In the genomic region with DNA sequence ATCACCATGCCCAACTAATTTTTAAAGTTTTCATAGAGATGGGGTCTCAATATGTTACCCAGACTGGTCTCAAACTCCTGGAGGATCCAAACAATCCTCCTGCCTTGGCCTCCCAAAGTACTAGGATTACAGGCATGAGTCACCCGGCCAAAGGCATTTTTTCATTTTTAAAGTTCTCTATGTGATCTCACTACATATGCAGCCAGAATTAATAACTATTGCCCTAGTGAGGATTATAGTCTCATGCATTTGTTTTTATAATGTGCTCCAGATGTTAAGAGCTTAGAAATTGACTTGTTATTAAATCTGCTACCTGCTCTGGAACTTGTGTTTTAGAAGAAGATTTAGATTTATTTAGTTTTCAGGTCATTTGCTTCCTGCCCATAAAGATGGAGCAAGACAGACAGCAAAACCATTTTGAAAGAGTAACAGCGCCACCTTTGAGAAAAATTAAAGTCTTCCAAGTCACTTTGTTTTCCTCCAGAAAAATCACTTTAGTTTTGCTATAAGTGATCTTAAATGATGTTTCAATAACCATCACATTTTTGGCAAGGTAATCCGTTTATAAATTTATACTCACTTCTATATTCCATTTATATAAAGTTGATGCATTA, we compare ENCODE assay signal across 13 cellular contexts.
DNase-seq lines count a peak whose midpoint lies in the region; ATAC-seq and TF ChIP-seq lines count a peak whose summit lies in the region.
"Had no signal": no experiment of that assay in that cellular context is flagged by ENCODE, and none has a peak within 500 bp of the region (broad histone marks: within the 10 kb centered on the region; RNA-seq: fewer than 3 reads in every experiment).

No MANE protein-coding gene starts in this region.

- H3K4me1 Mint-ChIP-seq in glutamatergic neuron (ENCODE audit: low read depth, unreplicated experiment), result no peaks in the 10 kb centered on the region
- H3K4me1 Mint-ChIP-seq: activated naive CD8-positive, alpha-beta T cell treated with anti-CD3 and anti-CD28 coated beads, Interleukin-2, amount 10 ng/mL, durations not matched to agents 7 days and 5 days; nephron; stimulated activated memory B cell treated with anti-CD40 and anti-IgM and Interleukin-4, amounts not matched to agents 10 μg/mL and 1 μg/mL and 100 μg/mL, for 72 hours had no signal

- no peaks in the 10 kb centered on the region for H3F3A ChIP-seq in MM.1S (ENCODE audit: insufficient read depth, low read length)

- in situ Hi-C loops in astrocyte of the spinal cord (cut with HindIII; ENCODE audit: low sequenced_read_pairs), result no loop called here

- H3K4me2 ChIP-seq in MM.1S (ENCODE audit: low read depth, low read length), result no peak overlapping the region

- H3K27me3 Mint-ChIP-seq in glutamatergic neuron (ENCODE audit: unreplicated experiment), result no peaks in the 10 kb centered on the region
- H3K27me3 Mint-ChIP-seq: activated naive CD8-positive, alpha-beta T cell treated with anti-CD3 and anti-CD28 coated beads, Interleukin-2, amount 10 ng/mL, durations not matched to agents 7 days and 5 days; stimulated activated memory B cell treated with anti-CD40 and anti-IgM and Interleukin-4, amounts not matched to agents 10 μg/mL and 1 μg/mL and 100 μg/mL, for 72 hours had no signal

- no peaks in the 10 kb centered on the region for H4K20me1 ChIP-seq in MM.1S (ENCODE audit: insufficient read depth, low read length)

- H3K27ac ChIP-seq in MM.1S (ENCODE audit: low read length) (no peak overlapping the region), left lung (no peak overlapping the region)

- no peaks in the 10 kb centered on the region for H3K36me3 Mint-ChIP-seq in glutamatergic neuron (ENCODE audit: unreplicated experiment)
- H3K36me3 Mint-ChIP-seq: activated naive CD8-positive, alpha-beta T cell treated with anti-CD3 and anti-CD28 coated beads, Interleukin-2, amount 10 ng/mL, durations not matched to agents 7 days and 5 days had no signal

- no peaks in the 10 kb centered on the region for H3K9me3 Mint-ChIP-seq in glutamatergic neuron (ENCODE audit: unreplicated experiment)
- H3K9me3 Mint-ChIP-seq: activated naive CD8-positive, alpha-beta T cell treated with anti-CD3 and anti-CD28 coated beads, Interleukin-2, amount 10 ng/mL, durations not matched to agents 7 days and 5 days; nephron; stimulated activated memory B cell treated with anti-CD40 and anti-IgM and Interleukin-4, amounts not matched to agents 10 μg/mL and 1 μg/mL and 100 μg/mL, for 72 hours had no signal

- H2AFZ ChIP-seq in MM.1S (ENCODE audit: low read length), result no peak overlapping the region

- DNase-seq in SIG-M5 treated with dmso at 0.1 percent for 504 hours (lab: John Stamatoyannopoulos, UW; ENCODE audit: unreplicated experiment) (peak; percentile 69), SIG-M5 (lab: John Stamatoyannopoulos, UW) (no peak), MM.1S (peak; percentile 32), astrocyte of the spinal cord (ENCODE audit: low read depth, low spot score) (peak; percentile 9), stromal cell of bone marrow (ENCODE audit: low read depth) (peak; percentile 8), left lung (no peak), SHP77 treated with DMSO at 0.1 percent for 48 hours (lab: John Stamatoyannopoulos, UW) (no peak), glutamatergic neuron (no peak)
- DNase-seq: activated naive CD8-positive, alpha-beta T cell treated with anti-CD3 and anti-CD28 coated beads, Interleukin-2, amount 10 ng/mL, durations not matched to agents 7 days and 5 days; effector memory CD4-positive, alpha-beta T cell; stimulated activated CD4-positive, alpha-beta T cell treated with anti-CD3 and anti-CD28 coated beads, Interleukin-15, amount 100 ng/mL, for 24 hours had no signal

- no peaks in the 10 kb centered on the region for H3K9me2 ChIP-seq in MM.1S (replicated peaks; ENCODE audit: insufficient read depth, low read length)

- TF ChIP-seq CTCF in MM.1S (IDR thresholded peaks at IDR 0.05; ENCODE audit: low read length), result no peak
- no peak for TF ChIP-seq CTCF in astrocyte of the spinal cord (IDR thresholded peaks at IDR 0.05; ENCODE audit: low read depth, low read length)
- no peak for TF ChIP-seq CTCF in left lung (IDR thresholded peaks at IDR 0.05)
- TF ChIP-seq CTCF in glutamatergic neuron (IDR thresholded peaks at IDR 0.05; ENCODE audit: partially characterized antibody, unreplicated experiment), result no peak

- no peaks in the 10 kb centered on the region for H3K4me1 ChIP-seq in MM.1S (ENCODE audit: low read length)
- H3K4me1 ChIP-seq in left lung, result no peaks in the 10 kb centered on the region

- no peak overlapping the region for H3K9ac ChIP-seq in MM.1S (ENCODE audit: low read length)

- no peaks in the 10 kb centered on the region for H3K79me2 ChIP-seq in MM.1S (ENCODE audit: low read length)

- H3K27me3 ChIP-seq in MM.1S (replicated peaks; ENCODE audit: insufficient read depth, low read length), result no peaks in the 10 kb centered on the region
- H3K27me3 ChIP-seq in left lung, result no peaks in the 10 kb centered on the region

- H3K27ac Mint-ChIP-seq in glutamatergic neuron (ENCODE audit: unreplicated experiment), result no peak overlapping the region
- H3K27ac Mint-ChIP-seq: activated naive CD8-positive, alpha-beta T cell treated with anti-CD3 and anti-CD28 coated beads, Interleukin-2, amount 10 ng/mL, durations not matched to agents 7 days and 5 days; nephron; stimulated activated memory B cell treated with anti-CD40 and anti-IgM and Interleukin-4, amounts not matched to agents 10 μg/mL and 1 μg/mL and 100 μg/mL, for 72 hours had no signal

- intact Hi-C loops in left lung (cut with DNase I), result no loop called here

- H3K9me3 ChIP-seq in MM.1S (replicated peaks; ENCODE audit: insufficient read depth, low read length), result no peaks in the 10 kb centered on the region
- no peaks in the 10 kb centered on the region for H3K9me3 ChIP-seq in left lung

- no peaks in the 10 kb centered on the region for H3K36me3 ChIP-seq in MM.1S (replicated peaks; ENCODE audit: insufficient read depth, low read length)
- peaks cover 0 to 36% of the 10 kb centered on the region in 2 donors for H3K36me3 ChIP-seq in left lung

- no peak for ATAC-seq in left lung
- ATAC-seq: stimulated activated memory B cell treated with anti-CD40 and anti-IgM and Interleukin-4, amounts not matched to agents 10 μg/mL and 1 μg/mL and 100 μg/mL, for 72 hours had no signal

- H3K4me3 ChIP-seq in MM.1S (ENCODE audit: low read length) (no peak overlapping the region), astrocyte of the spinal cord (ENCODE audit: low read depth, low read length) (no peak overlapping the region), left lung (no peak overlapping the region)

- H3K4me3 Mint-ChIP-seq in glutamatergic neuron (ENCODE audit: unreplicated experiment), result no peak overlapping the region
- H3K4me3 Mint-ChIP-seq: activated naive CD8-positive, alpha-beta T cell treated with anti-CD3 and anti-CD28 coated beads, Interleukin-2, amount 10 ng/mL, durations not matched to agents 7 days and 5 days; nephron; stimulated activated memory B cell treated with anti-CD40 and anti-IgM and Interleukin-4, amounts not matched to agents 10 μg/mL and 1 μg/mL and 100 μg/mL, for 72 hours had no signal

Comparison
In these comparisons a context has a peak if more than half of its experiments do, and no peak if none do; other contexts are left out.
1. DNase-seq: peak in SIG-M5 treated with dmso at 0.1 percent for 504 hours (single experiment), MM.1S (single experiment), astrocyte of the spinal cord (single experiment) and stromal cell of bone marrow (single experiment); none in SIG-M5 (single experiment), left lung (0 of 2), SHP77 treated with DMSO at 0.1 percent for 48 hours (single experiment) and glutamatergic neuron (single experiment).